8 cellular contexts compared by ENCODE assay signal in the genomic region with DNA sequence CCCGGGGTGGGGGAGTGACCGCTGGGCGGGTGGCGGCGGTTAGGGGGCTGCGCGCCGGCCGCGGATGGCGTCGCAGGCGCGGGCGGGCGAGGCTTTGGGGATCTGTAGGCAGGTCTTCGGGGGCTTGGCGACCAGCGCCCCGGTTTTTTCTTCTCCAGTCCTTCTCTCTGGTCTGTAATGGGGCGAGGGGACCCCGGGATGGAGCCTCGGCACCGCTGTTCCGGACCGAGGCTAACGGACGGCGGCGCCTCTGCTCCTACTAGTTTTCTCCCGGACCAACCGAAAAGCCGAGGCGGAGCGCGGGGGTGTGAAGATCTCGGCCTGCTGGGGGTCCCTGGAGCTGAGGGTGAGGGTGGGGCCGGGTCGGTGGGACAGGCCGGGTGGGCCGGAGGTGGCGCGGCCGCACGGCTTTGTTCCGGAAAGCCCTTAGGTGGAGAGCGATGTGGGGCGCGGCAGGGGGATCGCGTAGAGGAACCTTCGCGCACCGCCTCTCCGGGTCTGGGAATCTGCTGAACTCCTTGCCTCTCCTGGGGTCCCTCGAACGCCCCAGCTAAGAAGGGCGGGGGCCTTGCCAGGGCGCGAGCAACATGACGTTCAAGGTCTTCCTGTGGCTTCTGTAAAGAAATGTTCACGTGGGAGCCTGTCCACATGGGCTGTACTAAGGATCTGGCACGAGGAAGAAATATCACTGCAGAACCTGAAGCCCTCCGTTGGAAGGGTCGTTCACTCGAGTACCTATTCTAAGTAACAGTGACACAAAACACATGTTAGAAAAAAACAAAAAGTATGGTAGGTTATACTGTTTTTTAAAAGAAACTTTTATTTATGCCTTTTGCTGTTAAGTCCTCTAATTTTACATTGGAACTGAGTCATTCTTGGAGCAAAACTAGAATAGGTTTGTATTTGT. TPM values are rescaled to one million over a fixed set of nuclear protein-coding genes. Genes with fewer than 3 reads are reported as not detected.
DNase-seq lines count a peak whose midpoint lies in the region; ATAC-seq and TF ChIP-seq lines count a peak whose summit lies in the region.

No MANE protein-coding gene starts in this region.

- intact Hi-C loops in colonic mucosa (cut with DNase I) (loop anchor here (5.0 kb wide), 1 partner anchor 409 kb away; a partner anchor contains a TSS), left lung (cut with DNase I) (loop anchor here in 1 of 2 donors (10.0 kb wide), 1 partner anchor 163 kb away; no protein-coding TSS in a partner anchor)

- H3K4me1 ChIP-seq in colonic mucosa, result peaks cover 6% of the 10 kb centered on the region
- peaks cover 12 to 47% of the 10 kb centered on the region in 2 donors for H3K4me1 ChIP-seq in left lung

- DNase-seq in NCI-H2107 treated with DMSO at 0.1 percent for 48 hours (lab: John Stamatoyannopoulos, UW; ENCODE audit: unreplicated experiment), result peak; percentile 20
- DNase-seq in NCI-H2107 (lab: John Stamatoyannopoulos, UW), result no peak
- peak; percentile 70 for DNase-seq in NCI-H226
- peak; percentile 56 to 60 for DNase-seq in activated CD4-positive, alpha-beta T cell treated with anti-CD3 and anti-CD28 coated beads for 4 hours
- peak; percentile 79 for DNase-seq in colonic mucosa
- DNase-seq in left lung, result peak; percentile 76 to 89
- DNase-seq in stimulated activated CD4-positive, alpha-beta T cell treated with anti-CD3 and anti-CD28 coated beads, Interleukin-2, amount 100 ng/mL, for 48 hours, result peak; percentile 53 to 59

- H3K9ac ChIP-seq in colonic mucosa (ENCODE audit: low read depth in 2 of 2, low read length in 2 of 2), result peak overlapping the region; percentile 87 to 89

- TF ChIP-seq CTCF in colonic mucosa (IDR thresholded peaks at IDR 0.05), result no peak
- no peak for TF ChIP-seq CTCF in left lung (IDR thresholded peaks at IDR 0.05)

- peak; percentile 32 for ATAC-seq in HG02973 (IDR thresholded peaks at IDR 0.05; ENCODE audit: unreplicated experiment)
- peak; percentile 42 for ATAC-seq in left lung

- peak overlapping the region; percentile 99 for H3K27ac ChIP-seq in colonic mucosa
- peak overlapping the region; percentile 96 to 99 for H3K27ac ChIP-seq in left lung

- H3K27me3 ChIP-seq in colonic mucosa (no peaks in the 10 kb centered on the region), left lung (no peaks in the 10 kb centered on the region)

- H3K36me3 ChIP-seq in colonic mucosa, result no peaks in the 10 kb centered on the region
- H3K36me3 ChIP-seq in left lung, result no peaks in the 10 kb centered on the region

- H3K9me3 ChIP-seq in colonic mucosa (no peaks in the 10 kb centered on the region), left lung (no peaks in the 10 kb centered on the region)

- peak overlapping the region; percentile 94 for H3K4me3 ChIP-seq in colonic mucosa
- peak overlapping the region; percentile 84 to 93 for H3K4me3 ChIP-seq in left lung

RNA-seq across cellular contexts. Expression of a gene that starts 0.9 kb away (rescaled TPM):
- total RNA-seq in colonic mucosa (10 to 100 TPM; 12.8 to 16.5 TPM), left lung (10 to 100 TPM; 25.7 to 38.5 TPM)
